In the genomic region with DNA sequence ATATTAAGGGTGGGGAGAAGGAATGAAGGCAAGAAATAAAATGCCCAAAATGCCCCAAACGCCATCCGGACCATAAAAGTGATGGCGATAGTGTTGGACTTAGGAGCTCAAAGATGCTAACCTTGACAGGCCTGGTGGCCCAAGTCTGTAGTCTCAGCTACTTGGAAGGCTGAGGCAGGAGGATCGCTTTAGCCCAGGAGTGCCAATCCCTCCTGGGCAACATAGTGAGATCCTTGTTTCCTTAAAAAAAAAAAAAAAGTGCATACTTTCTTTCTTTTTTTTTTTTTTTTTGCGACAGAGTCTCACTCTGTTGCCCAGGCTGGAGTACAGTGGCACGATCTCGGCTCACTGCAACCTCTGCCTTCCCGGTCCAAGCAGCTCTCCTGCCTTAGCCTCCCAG, we compare ENCODE assay signal across 9 cellular contexts. TPM values are rescaled to one million over a fixed set of nuclear protein-coding genes. Genes with fewer than 3 reads are reported as not detected.
DNase-seq lines count a peak whose midpoint lies in the region; ATAC-seq and TF ChIP-seq lines count a peak whose summit lies in the region.
"Had no signal": no experiment of that assay in that cellular context is flagged by ENCODE, and none has a peak within 500 bp of the region (broad histone marks: within the 10 kb centered on the region; RNA-seq: fewer than 3 reads in every experiment).

No MANE protein-coding gene starts in this region.

- intact Hi-C loops in activated CD4-positive, alpha-beta T cell treated with anti-CD3 and anti-CD28 coated beads for 36 hours (cut with DNase I, micrococcal nuclease): no loop called here

- H3K79me2 ChIP-seq in smooth muscle cell (ENCODE audit: low read depth): no peaks in the 10 kb centered on the region

- no peaks in the 10 kb centered on the region for H3K9me3 Mint-ChIP-seq in activated CD4-positive, alpha-beta T cell treated with anti-CD3 and anti-CD28 coated beads for 36 hours (ENCODE audit: low read depth)

- no peaks in the 10 kb centered on the region for H3K27me3 Mint-ChIP-seq in activated CD4-positive, alpha-beta T cell treated with anti-CD3 and anti-CD28 coated beads for 36 hours

- no peak for DNase-seq in activated CD4-positive, alpha-beta T cell treated with anti-CD3 and anti-CD28 coated beads for 36 hours
- no peak for DNase-seq in activated CD4-positive, alpha-beta T cell treated with anti-CD3 and anti-CD28 coated beads for 4 hours
- no peak for DNase-seq in fibroblast of mammary gland (ENCODE audit: low read depth)
- no peak for DNase-seq in smooth muscle cell (lab: John Stamatoyannopoulos, UW; ENCODE audit: unreplicated experiment)
- no peak for DNase-seq in HEK293T (ENCODE audit: extremely low spot score)
- no peak for DNase-seq in COLO829 (ENCODE audit: low spot score)
- DNase-seq in OCI-M1 (lab: John Stamatoyannopoulos, UW): no peak
- DNase-seq: ACHN had no signal

- no peaks in the 10 kb centered on the region for H3K9me3 ChIP-seq in smooth muscle cell (replicated peaks; ENCODE audit: low read depth)

- WGBS in smooth muscle cell (ENCODE audit: low lambda C conversion rate): 90% methylated on average over 8 of the region's 8 CpGs

- peak overlapping the region; percentile 79 for H3K4me3 ChIP-seq in fibroblast of mammary gland (ENCODE audit: control insufficient read depth, low read depth, low read length)
- peak overlapping the region; percentile 64 for H3K4me3 ChIP-seq in smooth muscle cell

- H3K4me1 Mint-ChIP-seq in activated CD4-positive, alpha-beta T cell treated with anti-CD3 and anti-CD28 coated beads for 36 hours: peaks cover 25% of the 10 kb centered on the region

- peaks cover 13% of the 10 kb centered on the region for H3K4me1 ChIP-seq in smooth muscle cell (ENCODE audit: low read depth)

- H3K4me3 Mint-ChIP-seq in activated CD4-positive, alpha-beta T cell treated with anti-CD3 and anti-CD28 coated beads for 36 hours: peak overlapping the region; percentile 87

- no peak for ATAC-seq in activated CD4-positive, alpha-beta T cell treated with anti-CD3 and anti-CD28 coated beads for 36 hours

- H3K27ac ChIP-seq in VCaP (peak overlapping the region; percentile 76; the same call in 1 of the 2 replicates), smooth muscle cell (ENCODE audit: low read depth) (no peak overlapping the region)

- TF ChIP-seq CTCF in VCaP (conservative IDR thresholded peaks at IDR 0.05) (no peak), fibroblast of mammary gland (conservative IDR thresholded peaks at IDR 0.05; ENCODE audit: control insufficient read depth, insufficient read depth, low read depth, low read length) (no peak), smooth muscle cell (IDR thresholded peaks at IDR 0.05; ENCODE audit: borderline replicate concordance, insufficient read depth, poor library complexity, severe bottlenecking) (no peak)

- peaks cover 3% of the 10 kb centered on the region for H3K36me3 Mint-ChIP-seq in activated CD4-positive, alpha-beta T cell treated with anti-CD3 and anti-CD28 coated beads for 36 hours (ENCODE audit: low read depth)

- H3F3A ChIP-seq in smooth muscle cell (ENCODE audit: low read depth): peaks cover 5% of the 10 kb centered on the region

- H3K4me2 ChIP-seq in smooth muscle cell: peak overlapping the region; percentile 93

- peak overlapping the region; percentile 67 for H3K27ac Mint-ChIP-seq in activated CD4-positive, alpha-beta T cell treated with anti-CD3 and anti-CD28 coated beads for 36 hours

- no peaks in the 10 kb centered on the region for H3K36me3 ChIP-seq in smooth muscle cell (ENCODE audit: low read depth)

- CTCF ChIA-PET in activated CD4-positive, alpha-beta T cell treated with anti-CD3 and anti-CD28 coated beads for 36 hours (lab: Charles Lee): interaction anchor here (0.6 to 1.7 kb wide), 5 partner anchors 11 to 437 kb away, joined by 3 to 6 read pairs (median 3); a partner anchor contains a TSS
- CTCF ChIA-PET in HEK293T (lab: Yijun Ruan, JAX): interaction anchor here (0.6 kb wide), 1 partner anchor 453 kb away, joined by 4 read pairs; no protein-coding TSS in a partner anchor

- POLR2A ChIA-PET in activated CD4-positive, alpha-beta T cell treated with anti-CD3 and anti-CD28 coated beads for 36 hours (lab: Charles Lee): interaction anchor here (1.6 kb wide), 1 partner anchor 16 kb away, joined by 11 read pairs; a partner anchor contains a TSS
- POLR2A ChIA-PET in HEK293T (lab: Yijun Ruan, JAX): interaction anchor here (0.7 to 2.1 kb wide), 6 partner anchors 16 to 114 kb away, joined by 3 to 28 read pairs (median 6); a partner anchor contains a TSS

- H3K9ac ChIP-seq in smooth muscle cell (ENCODE audit: low read depth): no peak overlapping the region

- H2AFZ ChIP-seq in smooth muscle cell (ENCODE audit: low read depth): no peak overlapping the region

- H4K20me1 ChIP-seq in smooth muscle cell (ENCODE audit: low read depth): no peaks in the 10 kb centered on the region

- no peaks in the 10 kb centered on the region for H3K27me3 ChIP-seq in smooth muscle cell (ENCODE audit: low read depth)

TF ChIP-seq in HEK293T, 16 proteins besides CTCF, POLR2A, EP300 and RAD21:
- TF ChIP-seq ARNT (IDR thresholded peaks at IDR 0.05) (no peak), CTBP1 (IDR thresholded peaks at IDR 0.05; ENCODE audit: borderline replicate concordance) (no peak), FOXK2 (IDR thresholded peaks at IDR 0.05) (no peak), ZNF384 (IDR thresholded peaks at IDR 0.05) (no peak), FOXM1 (IDR thresholded peaks at IDR 0.05; ENCODE audit: borderline replicate concordance) (no peak), NFRKB (IDR thresholded peaks at IDR 0.05) (no peak), ELF4 (IDR thresholded peaks at IDR 0.05) (no peak), LEF1 (IDR thresholded peaks at IDR 0.05; ENCODE audit: borderline replicate concordance) (no peak), L3MBTL2 (conservative IDR thresholded peaks at IDR 0.05) (no peak), FOXA1 (IDR thresholded peaks at IDR 0.05) (no peak), TARDBP (IDR thresholded peaks at IDR 0.05) (no peak), SUZ12 (IDR thresholded peaks at IDR 0.05) (no peak), SP1 (IDR thresholded peaks at IDR 0.05) (no peak), HDGF (IDR thresholded peaks at IDR 0.05; ENCODE audit: borderline replicate concordance) (no peak)
- TF ChIP-seq, protein P1, sequence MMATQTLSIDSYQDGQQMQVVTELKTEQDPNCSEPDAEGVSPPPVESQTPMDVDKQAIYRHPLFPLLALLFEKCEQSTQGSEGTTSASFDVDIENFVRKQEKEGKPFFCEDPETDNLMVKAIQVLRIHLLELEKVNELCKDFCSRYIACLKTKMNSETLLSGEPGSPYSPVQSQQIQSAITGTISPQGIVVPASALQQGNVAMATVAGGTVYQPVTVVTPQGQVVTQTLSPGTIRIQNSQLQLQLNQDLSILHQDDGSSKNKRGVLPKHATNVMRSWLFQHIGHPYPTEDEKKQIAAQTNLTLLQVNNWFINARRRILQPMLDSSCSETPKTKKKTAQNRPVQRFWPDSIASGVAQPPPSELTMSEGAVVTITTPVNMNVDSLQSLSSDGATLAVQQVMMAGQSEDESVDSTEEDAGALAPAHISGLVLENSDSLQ (IDR thresholded peaks at IDR 0.05): no peak
TF ChIP-seq in HEK293T: peak in this region for 0.

RNA-seq across cellular contexts. Expression of a gene that starts 32.0 kb away (rescaled TPM):
- total RNA-seq in activated CD4-positive, alpha-beta T cell treated with anti-CD3 and anti-CD28 coated beads for 36 hours: 10 to 100 TPM; 35.9 to 39.9 TPM
- 17.3 and 20.2 TPM in 2 replicates for total RNA-seq in smooth muscle cell
- polyA plus RNA-seq in smooth muscle cell: 9.3 and 11.7 TPM in 2 replicates

RNA-seq across cellular contexts. Expression of a gene that starts 41.9 kb away (rescaled TPM):
- total RNA-seq in activated CD4-positive, alpha-beta T cell treated with anti-CD3 and anti-CD28 coated beads for 36 hours: 100 to 1,000 TPM; 115 to 142 TPM
- 117 and 192 TPM in 2 replicates for total RNA-seq in smooth muscle cell
- polyA plus RNA-seq in smooth muscle cell: 298 TPM in 2 replicates
